In the genomic region with DNA sequence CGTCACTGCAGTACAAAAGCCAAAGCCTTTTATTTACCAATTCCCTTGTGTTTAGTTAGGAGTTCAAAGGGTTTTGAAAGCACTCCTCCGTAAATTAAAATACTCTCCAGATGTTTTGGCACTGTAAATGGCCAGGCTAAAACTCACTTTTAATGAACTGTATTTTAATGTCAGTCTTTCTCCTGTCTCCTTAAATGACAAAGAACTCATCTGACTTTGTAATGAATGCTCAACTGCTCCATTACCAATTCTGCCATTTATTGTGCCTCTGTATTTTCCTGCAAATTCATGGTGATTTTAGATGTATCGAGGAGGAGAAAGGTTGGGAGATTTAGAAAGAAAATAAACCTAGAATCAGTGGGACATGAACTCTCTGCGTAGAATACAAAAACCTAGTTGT, we compare ENCODE assay signal across 19 cellular contexts.
"Had no signal": no experiment of that assay in that cellular context is flagged by ENCODE, and none has a peak within 500 bp of the region (broad histone marks: within the 10 kb centered on the region; RNA-seq: fewer than 3 reads in every experiment).

No MANE protein-coding gene starts in this region.

- FAIRE-seq: frontal cortex had no signal

- H3K36me3 ChIP-seq: cardiac muscle cell, stomach, vagina, WERI-Rb-1 had no signal

- H3K4me3 ChIP-seq: cardiac muscle cell, psoas muscle, skin epidermis, stomach, vagina had no signal

- H3K27ac Mint-ChIP-seq: activated naive CD8-positive, alpha-beta T cell; naive thymus-derived CD8-positive, alpha-beta T cell had no signal

- H3K9me3 ChIP-seq: psoas muscle had no signal

- H3K27me3 ChIP-seq: cardiac muscle cell, stomach, vagina had no signal

- DNase-seq: activated CD4-positive, alpha-beta T cell treated with anti-CD3 and anti-CD28 coated beads, Interleukin-2, amount 50 U/mL, for 48 hours; activated gamma-delta T cell treated with Interleukin-2 at 50 U/mL for 16 hours; dermis blood vessel endothelial cell; effector memory CD4-positive, alpha-beta T cell; mesenchymal stem cell; naive thymus-derived CD8-positive, alpha-beta T cell; psoas muscle; right cardiac atrium; stimulated activated CD4-positive, alpha-beta T cell treated with anti-CD3 and anti-CD28 coated beads, Interleukin-4, amount 100 ng/mL, for 1 hour; stomach; SW 1271; trophoblast cell; WERI-Rb-1 had no signal

- H3K4me3 Mint-ChIP-seq: activated naive CD8-positive, alpha-beta T cell; naive thymus-derived CD8-positive, alpha-beta T cell had no signal

- H3K36me3 Mint-ChIP-seq: activated naive CD8-positive, alpha-beta T cell; naive thymus-derived CD8-positive, alpha-beta T cell had no signal

- H3K27ac ChIP-seq: cardiac muscle cell, epithelial cell of prostate, psoas muscle, skin epidermis, stomach, vagina, WERI-Rb-1 had no signal

- ATAC-seq: naive thymus-derived CD8-positive, alpha-beta T cell; psoas muscle; right cardiac atrium had no signal

- H3K4me1 ChIP-seq: psoas muscle, vagina had no signal

- H3K27me3 Mint-ChIP-seq: activated naive CD8-positive, alpha-beta T cell had no signal

- H3K4me1 Mint-ChIP-seq: naive thymus-derived CD8-positive, alpha-beta T cell had no signal
